Comparison of ENCODE assay signal across 11 cellular contexts in genomic region chr5:91468643-91469422, GRCh38.
DNase-seq lines count a peak whose midpoint lies in the region; ATAC-seq and TF ChIP-seq lines count a peak whose summit lies in the region.
"Had no signal": no experiment of that assay in that cellular context is flagged by ENCODE, and none has a peak within 500 bp of the region (broad histone marks: within the 10 kb centered on the region; RNA-seq: fewer than 3 reads in every experiment).

No MANE protein-coding gene starts in this region.

- H3K9me3 ChIP-seq in esophagus squamous epithelium (no peaks in the 10 kb centered on the region), prostate gland (no peaks in the 10 kb centered on the region)

- H3K36me3 ChIP-seq in esophagus squamous epithelium (no peaks in the 10 kb centered on the region), prostate gland (no peaks in the 10 kb centered on the region)

- intact Hi-C loops in Calu3 (cut with micrococcal nuclease; ENCODE audit: unreplicated experiment) (no loop called here), esophagus squamous epithelium (cut with DNase I) (no loop called here), prostate gland (cut with DNase I) (no loop called here)

- H3K27me3 ChIP-seq in esophagus squamous epithelium (no peaks in the 10 kb centered on the region), prostate gland (replicated peaks; ENCODE audit: insufficient read depth) (no peaks in the 10 kb centered on the region)

- peak overlapping the region; percentile 43 for H3K4me3 Mint-ChIP-seq in Calu3 (ENCODE audit: low read depth, unreplicated experiment)
- H3K4me3 Mint-ChIP-seq in natural killer cell treated with Interleukin-12 subunit alpha and Interleukin-12 subunit beta and Interleukin-15 and Interleukin-18, amount 100 ng/mL, for 72 hours: peak overlapping the region; percentile 22
- H3K4me3 Mint-ChIP-seq: stimulated activated effector memory CD8-positive, alpha-beta T cell treated with anti-CD3 and anti-CD28 coated beads, Interleukin-12 subunit alpha, Interleukin-12 subunit beta, amount 100 ng/mL, for 72 hours had no signal

- WGBS in esophagus squamous epithelium, 2 donors: 58 to 59% methylated on average over 7 of the region's 7 CpGs
- WGBS in prostate gland: 74% methylated on average over 7 of the region's 7 CpGs

- peaks cover 29% of the 10 kb centered on the region for H3K4me1 Mint-ChIP-seq in Calu3 (ENCODE audit: low read depth, unreplicated experiment)
- peaks cover 16 to 17% of the 10 kb centered on the region in 2 donors for H3K4me1 Mint-ChIP-seq in natural killer cell treated with Interleukin-12 subunit alpha and Interleukin-12 subunit beta and Interleukin-15 and Interleukin-18, amount 100 ng/mL, for 72 hours (ENCODE audit: low read depth in 2 of 2)

- H3K4me3 ChIP-seq in esophagus squamous epithelium: no peak overlapping the region
- no peak overlapping the region for H3K4me3 ChIP-seq in prostate gland

- no peaks in the 10 kb centered on the region for H3K27me3 Mint-ChIP-seq in Calu3 (ENCODE audit: unreplicated experiment)
- no peaks in the 10 kb centered on the region for H3K27me3 Mint-ChIP-seq in natural killer cell treated with Interleukin-12 subunit alpha and Interleukin-12 subunit beta and Interleukin-15 and Interleukin-18, amount 100 ng/mL, for 72 hours

- H3K27ac Mint-ChIP-seq in Calu3 (ENCODE audit: unreplicated experiment): peak overlapping the region; percentile 52
- H3K27ac Mint-ChIP-seq in natural killer cell treated with Interleukin-12 subunit alpha and Interleukin-12 subunit beta and Interleukin-15 and Interleukin-18, amount 100 ng/mL, for 72 hours: no peak overlapping the region
- H3K27ac Mint-ChIP-seq: stimulated activated effector memory CD8-positive, alpha-beta T cell treated with anti-CD3 and anti-CD28 coated beads, Interleukin-12 subunit alpha, Interleukin-12 subunit beta, amount 100 ng/mL, for 72 hours had no signal

- no peaks in the 10 kb centered on the region for H3K4me1 ChIP-seq in esophagus squamous epithelium
- H3K4me1 ChIP-seq in prostate gland (replicated peaks): no peaks in the 10 kb centered on the region

- no peaks in the 10 kb centered on the region for H3K36me3 Mint-ChIP-seq in Calu3 (ENCODE audit: insufficient read depth, unreplicated experiment)
- H3K36me3 Mint-ChIP-seq in natural killer cell treated with Interleukin-12 subunit alpha and Interleukin-12 subunit beta and Interleukin-15 and Interleukin-18, amount 100 ng/mL, for 72 hours: no peaks in the 10 kb centered on the region
- H3K36me3 Mint-ChIP-seq: stimulated activated effector memory CD8-positive, alpha-beta T cell treated with anti-CD3 and anti-CD28 coated beads, Interleukin-12 subunit alpha, Interleukin-12 subunit beta, amount 100 ng/mL, for 72 hours had no signal

- H3K27ac ChIP-seq in esophagus squamous epithelium: peak overlapping the region in 3 of 4 donors; percentile 34 to 45 (median 42)
- H3K27ac ChIP-seq in prostate gland: no peak overlapping the region

- DNase-seq in Calu3 (no peak), NOMO-1 treated with DMSO at 0.1 percent for 48 hours (lab: John Stamatoyannopoulos, UW; ENCODE audit: unreplicated experiment) (peak; percentile 40), esophagus squamous epithelium (lab: John Stamatoyannopoulos, UW) (no peak), prostate gland (ENCODE audit: low spot score) (no peak), GF-D8 (lab: John Stamatoyannopoulos, UW) (no peak), T-helper 1 cell (no peak)
- DNase-seq in natural killer cell treated with Interleukin-12 subunit alpha and Interleukin-12 subunit beta and Interleukin-15 and Interleukin-18, amount 100 ng/mL, for 72 hours (ENCODE audit: low spot score): no peak
- DNase-seq: activated CD4-positive, alpha-beta T cell treated with anti-CD3 and anti-CD28 coated beads, Interleukin-2, amount 50 U/mL, for 1 hour; DMS79 treated with DMSO at 0.1 percent for 48 hours had no signal

- H3K9me3 Mint-ChIP-seq in Calu3 (ENCODE audit: low read depth, unreplicated experiment): no peaks in the 10 kb centered on the region
- H3K9me3 Mint-ChIP-seq in natural killer cell treated with Interleukin-12 subunit alpha and Interleukin-12 subunit beta and Interleukin-15 and Interleukin-18, amount 100 ng/mL, for 72 hours: no peaks in the 10 kb centered on the region

- BruUV-seq in Calu3 (replicated peaks; lab: Mats Ljungman, UMichigan): no TSS peak

- ATAC-seq in natural killer cell treated with Interleukin-12 subunit alpha and Interleukin-12 subunit beta and Interleukin-15 and Interleukin-18, amount 100 ng/mL, for 72 hours: no peak
- no peak for ATAC-seq in GM18867 (IDR thresholded peaks at IDR 0.05; ENCODE audit: unreplicated experiment)
- ATAC-seq: stimulated activated effector memory CD8-positive, alpha-beta T cell treated with anti-CD3 and anti-CD28 coated beads, Interleukin-12 subunit alpha, Interleukin-12 subunit beta, amount 100 ng/mL, for 72 hours had no signal

- CTCF ChIA-PET in Calu3 (lab: Charles Lee): interaction anchor here (1.0 kb wide), 2 partner anchors 12 to 49 kb away, joined by 3 to 4 read pairs; no protein-coding TSS in a partner anchor

- TF ChIP-seq POLR2A in esophagus squamous epithelium (IDR thresholded peaks at IDR 0.05) (no peak), prostate gland (IDR thresholded peaks at IDR 0.05) (no peak)

- TF ChIP-seq CTCF in Calu3 (IDR thresholded peaks at IDR 0.05; ENCODE audit: unreplicated experiment) (no peak), esophagus squamous epithelium (IDR thresholded peaks at IDR 0.05) (no peak), prostate gland (IDR thresholded peaks at IDR 0.05) (no peak)

Comparison
In these comparisons a context has a peak if more than half of its experiments do, and no peak if none do; other contexts are left out.
1. H3K27ac ChIP-seq: peak in esophagus squamous epithelium (3 of 4); none in prostate gland (0 of 2).